8 cellular contexts compared by ENCODE assay signal in genomic region chr17:18226284-18226945, GRCh38. TPM values are rescaled to one million over a fixed set of nuclear protein-coding genes. Genes with fewer than 3 reads are reported as not detected.
DNase-seq lines count a peak whose midpoint lies in the region; ATAC-seq and TF ChIP-seq lines count a peak whose summit lies in the region.

No MANE protein-coding gene starts in this region.

- H3K9me3 ChIP-seq in suprapubic skin, result no peaks in the 10 kb centered on the region

- H3K4me1 Mint-ChIP-seq in T-helper 1 cell treated with Interleukin-12 subunit alpha and Interleukin-12 subunit beta and Interleukin-4 antibody, amounts not matched to agents 30 μg/mL and 1 μg/mL, for 36 hours (ENCODE audit: low read depth), result peaks cover 20% of the 10 kb centered on the region

- H3K9me3 Mint-ChIP-seq in T-helper 1 cell treated with Interleukin-12 subunit alpha and Interleukin-12 subunit beta and Interleukin-4 antibody, amounts not matched to agents 30 μg/mL and 1 μg/mL, for 36 hours, result no peaks in the 10 kb centered on the region

- H3K36me3 Mint-ChIP-seq in T-helper 1 cell treated with Interleukin-12 subunit alpha and Interleukin-12 subunit beta and Interleukin-4 antibody, amounts not matched to agents 30 μg/mL and 1 μg/mL, for 36 hours (ENCODE audit: low read depth), result no peaks in the 10 kb centered on the region

- TF ChIP-seq CTCF in suprapubic skin (IDR thresholded peaks at IDR 0.05), result no peak

- H3K27me3 ChIP-seq in layer of hippocampus (ENCODE audit: control insufficient read depth, insufficient read depth, low read length), result no peaks in the 10 kb centered on the region
- H3K27me3 ChIP-seq in suprapubic skin, result no peaks in the 10 kb centered on the region

- ATAC-seq in GM21576 (IDR thresholded peaks at IDR 0.05; ENCODE audit: unreplicated experiment), result no peak

- DNase-seq in T-helper 1 cell, result no peak
- DNase-seq in suprapubic skin (ENCODE audit: low spot score in 2 of 2), result no peak
- DNase-seq in NCI-H1694 (lab: John Stamatoyannopoulos, UW), result no peak
- no peak for DNase-seq in amniotic stem cell (lab: John Stamatoyannopoulos, UW)

- no peaks in the 10 kb centered on the region for H3K27me3 Mint-ChIP-seq in T-helper 1 cell treated with Interleukin-12 subunit alpha and Interleukin-12 subunit beta and Interleukin-4 antibody, amounts not matched to agents 30 μg/mL and 1 μg/mL, for 36 hours (ENCODE audit: low read depth)

- H3K36me3 ChIP-seq in suprapubic skin, result no peaks in the 10 kb centered on the region

- TF ChIP-seq EP300 in suprapubic skin (IDR thresholded peaks at IDR 0.05), result no peak

- H3K4me1 ChIP-seq in suprapubic skin, result peaks cover 21% of the 10 kb centered on the region

- TF ChIP-seq POLR2A in suprapubic skin (IDR thresholded peaks at IDR 0.05), result no peak

- WGBS in suprapubic skin, result 27% methylated on average over 12 of the region's 16 CpGs

- peak overlapping the region; percentile 98 for H3K4me3 Mint-ChIP-seq in T-helper 1 cell treated with Interleukin-12 subunit alpha and Interleukin-12 subunit beta and Interleukin-4 antibody, amounts not matched to agents 30 μg/mL and 1 μg/mL, for 36 hours

- H3K27ac ChIP-seq in angular gyrus (ENCODE audit: low read depth, low read length) (peak overlapping the region; percentile 80), layer of hippocampus (ENCODE audit: low read depth, low read length) (peak overlapping the region; percentile 97), suprapubic skin (no peak overlapping the region)

- peak overlapping the region; percentile 93 for H3K27ac Mint-ChIP-seq in T-helper 1 cell treated with Interleukin-12 subunit alpha and Interleukin-12 subunit beta and Interleukin-4 antibody, amounts not matched to agents 30 μg/mL and 1 μg/mL, for 36 hours

- peak overlapping the region; percentile 74 for H3K4me3 ChIP-seq in suprapubic skin

RNA-seq across cellular contexts. Expression of gene LLGL1, which starts 1.0 kb away (rescaled TPM):
- 10 to 100 TPM; 27.7 to 37.1 (median 32.8) TPM for total RNA-seq in suprapubic skin

RNA-seq across cellular contexts. Expression of gene FLII, which starts 32.1 kb away (rescaled TPM):
- total RNA-seq in suprapubic skin, result 100 to 1,000 TPM; 254 to 350 (median 291) TPM

RNA-seq across cellular contexts. Expression of gene MIEF2, which starts 34.0 kb away (rescaled TPM):
- total RNA-seq in suprapubic skin, result 10 to 100 TPM; 19.5 to 39.2 (median 27.5) TPM

RNA-seq across cellular contexts. Expression of gene ALKBH5, which starts 42.8 kb away (rescaled TPM):
- 10 to 100 TPM; 67.1 to 92.7 (median 73.2) TPM for total RNA-seq in suprapubic skin
